ENCODE assay signal across 1 cellular context in the genomic region with DNA sequence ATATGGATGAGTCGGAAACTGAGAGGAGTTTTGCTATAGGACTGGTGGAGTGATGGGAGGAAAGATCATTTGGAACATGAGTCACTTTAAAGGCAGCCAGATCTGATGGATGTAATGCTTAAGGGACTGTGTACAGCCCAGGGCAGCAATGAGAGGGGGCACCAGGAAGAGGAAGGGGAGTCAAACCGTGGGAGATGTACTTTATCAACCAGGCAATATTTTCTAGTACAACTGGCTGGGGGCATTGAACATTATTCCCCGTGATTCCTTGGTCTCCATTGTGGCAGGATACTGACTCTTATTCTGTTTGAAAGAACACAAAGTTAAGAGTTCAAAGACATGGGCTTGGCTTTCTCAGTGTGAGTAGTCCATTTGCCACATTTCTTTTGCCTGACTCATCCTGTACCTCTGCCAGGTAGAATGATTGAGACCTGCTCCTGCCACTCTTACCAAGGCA.
TF ChIP-seq lines count a peak whose summit lies in the region.

No MANE protein-coding gene starts in this region.

TF ChIP-seq in HCT116, 20 proteins besides CTCF, POLR2A, EP300 and RAD21 (continued from another document):
- TF ChIP-seq REST (IDR thresholded peaks at IDR 0.05; ENCODE audit: low read depth) (no peak), POLR2AphosphoS5 (IDR thresholded peaks at IDR 0.05; ENCODE audit: low read depth, low read length) (peak; percentile 60), SRF (IDR thresholded peaks at IDR 0.05; ENCODE audit: low read depth) (peak; percentile 21; the same call in 1 of the 2 replicates), ZBTB33 (IDR thresholded peaks at IDR 0.05; ENCODE audit: extremely low read depth, insufficient replicate concordance, low read length) (no peak), YY1 (IDR thresholded peaks at IDR 0.05; ENCODE audit: extremely low read depth, insufficient replicate concordance, low read depth, low read length) (no peak), JUND (IDR thresholded peaks at IDR 0.05) (peak; percentile 96)
- TF ChIP-seq, protein P1, sequence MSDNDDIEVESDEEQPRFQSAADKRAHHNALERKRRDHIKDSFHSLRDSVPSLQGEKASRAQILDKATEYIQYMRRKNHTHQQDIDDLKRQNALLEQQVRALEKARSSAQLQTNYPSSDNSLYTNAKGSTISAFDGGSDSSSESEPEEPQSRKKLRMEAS (IDR thresholded peaks at IDR 0.05), result no peak; the same call in 1 of the 2 replicates
